In the genomic region with DNA sequence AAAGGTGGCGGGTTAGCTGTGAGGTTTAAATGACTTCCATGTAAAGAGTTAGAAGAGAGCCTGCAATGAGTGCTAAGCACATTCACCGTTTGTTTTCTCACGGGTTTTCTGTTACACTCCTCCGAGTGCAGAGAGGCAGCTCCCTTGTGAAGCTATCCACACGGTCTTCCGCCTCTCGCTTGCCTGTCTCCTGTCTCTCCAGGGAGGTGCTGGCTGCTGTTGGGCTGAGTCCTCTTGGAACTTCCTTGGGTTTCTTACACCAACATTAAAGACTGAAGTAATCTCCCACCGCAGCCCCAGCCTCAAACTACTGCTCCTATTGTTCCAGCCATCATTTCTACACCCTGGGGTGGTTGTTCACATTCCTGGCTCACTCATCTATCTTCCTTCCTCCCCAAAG, we compare ENCODE assay signal across 9 cellular contexts. TPM values are rescaled to one million over a fixed set of nuclear protein-coding genes. Genes with fewer than 3 reads are reported as not detected.
A peak's percentile ranks its signal among the peaks of the same experiment; 100 is the strongest.
DNase-seq lines count a peak whose midpoint lies in the region; ATAC-seq and TF ChIP-seq lines count a peak whose summit lies in the region.
"Had no signal": no experiment of that assay in that cellular context is flagged by ENCODE, and none has a peak within 500 bp of the region (broad histone marks: within the 10 kb centered on the region; RNA-seq: fewer than 3 reads in every experiment).

No MANE protein-coding gene starts in this region.

- peak; percentile 45 for DNase-seq in NCI-H1436 (lab: John Stamatoyannopoulos, UW)
- no peak for DNase-seq in NCI-H1436 treated with DMSO at 0.1 percent for 48 hours (lab: John Stamatoyannopoulos, UW)
- DNase-seq in Peyer's patch: no peak
- DNase-seq in fibroblast of the aortic adventitia (ENCODE audit: low read depth): peak; percentile 52
- DNase-seq in NCI-H446 treated with DMSO at 0.1 percent for 48 hours (lab: John Stamatoyannopoulos, UW): no peak
- DNase-seq: ACHN had no signal

- no peaks in the 10 kb centered on the region for H3K36me3 ChIP-seq in Peyer's patch

- H3K9me3 ChIP-seq in Peyer's patch: no peaks in the 10 kb centered on the region

- no peak for ATAC-seq in HG02870 (IDR thresholded peaks at IDR 0.05; ENCODE audit: unreplicated experiment)
- ATAC-seq in HG03039 (IDR thresholded peaks at IDR 0.05; ENCODE audit: unreplicated experiment): no peak

- TF ChIP-seq CTCF in Peyer's patch (IDR thresholded peaks at IDR 0.05): no peak
- no peak for TF ChIP-seq CTCF in fibroblast of the aortic adventitia (IDR thresholded peaks at IDR 0.05; ENCODE audit: insufficient read depth, low read length)

- H3K27me3 ChIP-seq in Peyer's patch: no peaks in the 10 kb centered on the region

- H3K4me1 ChIP-seq in Peyer's patch: peaks cover 7 to 62% (median 11%) of the 10 kb centered on the region in 4 donors

- H3K4me3 ChIP-seq in Peyer's patch (no peak overlapping the region), fibroblast of the aortic adventitia (ENCODE audit: low read depth, low read length) (no peak overlapping the region), skin epidermis (no peak overlapping the region)

- no peak for TF ChIP-seq POLR2A in Peyer's patch (IDR thresholded peaks at IDR 0.05)

- H3K27ac ChIP-seq in Peyer's patch (peak overlapping the region in 3 of 4 donors; percentile 20 to 98 (median 97)), skin epidermis (peak overlapping the region in 13 of 21 experiments; percentile 17 to 92 (median 67))

RNA-seq across cellular contexts. Expression of gene ESYT2, which starts 14.3 kb away (rescaled TPM):
- total RNA-seq in Peyer's patch (100 to 1,000 TPM in 1 of 4 donors, 10 to 100 TPM in 3; 53.6 to 137 (median 71.0) TPM), fibroblast of the aortic adventitia (ENCODE audit: low replicate concordance) (69.0 and 105 TPM in 2 replicates)

RNA-seq across cellular contexts. Expression of gene DYNC2I1, which starts 41.3 kb away (rescaled TPM):
- total RNA-seq in Peyer's patch (100 to 1,000 TPM in 1 of 4 donors, 10 to 100 TPM in 3; 22.9 to 107 (median 65.3) TPM), fibroblast of the aortic adventitia (ENCODE audit: low replicate concordance) (6.1 and 34.6 TPM in 2 replicates)

Comparison
In these comparisons a context has a peak if more than half of its experiments do, and no peak if none do; other contexts are left out.
1. DNase-seq: peak in NCI-H1436 (single experiment) and fibroblast of the aortic adventitia (single experiment); none in NCI-H1436 treated with DMSO at 0.1 percent for 48 hours (single experiment), Peyer's patch (0 of 3) and NCI-H446 treated with DMSO at 0.1 percent for 48 hours (single experiment).